Comparison of ENCODE assay signal across 14 cellular contexts in genomic region chr2:217905906-217906305, GRCh38.
DNase-seq lines count a peak whose midpoint lies in the region; ATAC-seq, FAIRE-seq and TF ChIP-seq lines count a peak whose summit lies in the region.
"Had no signal": no experiment of that assay in that cellular context is flagged by ENCODE, and none has a peak within 500 bp of the region (broad histone marks: within the 10 kb centered on the region; RNA-seq: fewer than 3 reads in every experiment).

No MANE protein-coding gene starts in this region.

- BruUV-seq in Calu3 (replicated peaks; lab: Mats Ljungman, UMichigan) = no TSS peak

- peaks cover 25% of the 10 kb centered on the region for H3K4me1 Mint-ChIP-seq in activated naive CD4-positive, alpha-beta T cell treated with anti-CD3 and anti-CD28 coated beads, Interleukin-2, amount 10 ng/mL, durations not matched to agents 7 days and 5 days
- H3K4me1 Mint-ChIP-seq in Calu3 (ENCODE audit: low read depth, unreplicated experiment) = no peaks in the 10 kb centered on the region

- H3K4me3 ChIP-seq in coronary artery = peak overlapping the region; percentile 64
- no peak overlapping the region for H3K4me3 ChIP-seq in pancreas
- no peak overlapping the region for H3K4me3 ChIP-seq in upper lobe of right lung
- H3K4me3 ChIP-seq: SJSA1 had no signal

- ATAC-seq in activated naive CD4-positive, alpha-beta T cell treated with anti-CD3 and anti-CD28 coated beads, Interleukin-2, amount 50 U/mL, for 72 hours = no peak
- no peak for ATAC-seq in pancreas
- no peak for ATAC-seq in upper lobe of right lung
- no peak for ATAC-seq in HG03175 (IDR thresholded peaks at IDR 0.05; ENCODE audit: unreplicated experiment)

- intact Hi-C loops in pancreas (cut with DNase I) (no loop called here), upper lobe of right lung (cut with DNase I) (no loop called here), Calu3 (cut with micrococcal nuclease; ENCODE audit: unreplicated experiment) (no loop called here)

- no peak overlapping the region for H3K4me3 Mint-ChIP-seq in activated naive CD4-positive, alpha-beta T cell treated with anti-CD3 and anti-CD28 coated beads, Interleukin-2, amount 10 ng/mL, durations not matched to agents 7 days and 5 days
- no peak overlapping the region for H3K4me3 Mint-ChIP-seq in Calu3 (ENCODE audit: low read depth, unreplicated experiment)

- H3K27me3 Mint-ChIP-seq in activated naive CD4-positive, alpha-beta T cell treated with anti-CD3 and anti-CD28 coated beads, Interleukin-2, amount 10 ng/mL, durations not matched to agents 7 days and 5 days = peaks cover 61% of the 10 kb centered on the region
- H3K27me3 Mint-ChIP-seq in Calu3 (ENCODE audit: unreplicated experiment) = peaks cover 88% of the 10 kb centered on the region

- no peaks in the 10 kb centered on the region for H3K27me3 ChIP-seq in pancreas
- H3K27me3 ChIP-seq in upper lobe of right lung = no peaks in the 10 kb centered on the region
- H3K27me3 ChIP-seq: SJSA1 had no signal

- no peak for TF ChIP-seq CTCF in coronary artery (IDR thresholded peaks at IDR 0.05)
- TF ChIP-seq CTCF in pancreas (IDR thresholded peaks at IDR 0.05) = no peak
- no peak for TF ChIP-seq CTCF in upper lobe of right lung (IDR thresholded peaks at IDR 0.05)
- TF ChIP-seq CTCF in Calu3 (IDR thresholded peaks at IDR 0.05; ENCODE audit: unreplicated experiment) = no peak

- peak overlapping the region; percentile 61 for H3K27ac Mint-ChIP-seq in activated naive CD4-positive, alpha-beta T cell treated with anti-CD3 and anti-CD28 coated beads, Interleukin-2, amount 10 ng/mL, durations not matched to agents 7 days and 5 days
- peak overlapping the region in 1 of 2 donors; percentile 60 for H3K27ac Mint-ChIP-seq in activated naive CD4-positive, alpha-beta T cell treated with anti-CD3 and anti-CD28 coated beads, Interleukin-2, amount 50 U/mL, for 72 hours
- no peak overlapping the region for H3K27ac Mint-ChIP-seq in Calu3 (ENCODE audit: unreplicated experiment)

- peaks cover 57 to 61% (median 59%) of the 10 kb centered on the region in 3 donors for H3K4me1 ChIP-seq in pancreas
- H3K4me1 ChIP-seq in upper lobe of right lung = peaks cover 93% of the 10 kb centered on the region

- H3K36me3 ChIP-seq in pancreas = peaks cover 0 to 7% (median 0%) of the 10 kb centered on the region in 3 donors
- H3K36me3 ChIP-seq in upper lobe of right lung = peaks cover 17% of the 10 kb centered on the region

- H3K27ac ChIP-seq in coronary artery (peak overlapping the region; percentile 93 to 99), pancreas (peak overlapping the region; percentile 17 to 90 (median 69)), upper lobe of right lung (peak overlapping the region; percentile 90)
- H3K27ac ChIP-seq: SJSA1, VCaP had no signal

- H3K9me3 ChIP-seq in pancreas = no peaks in the 10 kb centered on the region
- no peaks in the 10 kb centered on the region for H3K9me3 ChIP-seq in upper lobe of right lung
- H3K9me3 ChIP-seq: SJSA1 had no signal

- no peaks in the 10 kb centered on the region for H3K9me3 Mint-ChIP-seq in activated naive CD4-positive, alpha-beta T cell treated with anti-CD3 and anti-CD28 coated beads, Interleukin-2, amount 10 ng/mL, durations not matched to agents 7 days and 5 days
- H3K9me3 Mint-ChIP-seq in activated naive CD4-positive, alpha-beta T cell treated with anti-CD3 and anti-CD28 coated beads, Interleukin-2, amount 50 U/mL, for 72 hours = no peaks in the 10 kb centered on the region
- no peaks in the 10 kb centered on the region for H3K9me3 Mint-ChIP-seq in Calu3 (ENCODE audit: low read depth, unreplicated experiment)

- no peak for DNase-seq in activated naive CD4-positive, alpha-beta T cell treated with anti-CD3 and anti-CD28 coated beads, Interleukin-2, amount 10 ng/mL, durations not matched to agents 7 days and 5 days
- no peak for DNase-seq in activated naive CD4-positive, alpha-beta T cell treated with anti-CD3 and anti-CD28 coated beads, Interleukin-2, amount 50 U/mL, for 72 hours (ENCODE audit: low spot score in 2 of 2)
- no peak for DNase-seq in coronary artery (ENCODE audit: low spot score)
- DNase-seq in pancreas = peak in 2 of 6 donors; percentile 22 to 56
- no peak for DNase-seq in upper lobe of right lung
- no peak for DNase-seq in Calu3
- DNase-seq in activated gamma-delta T cell treated with Interleukin-2 at 50 U/mL for 16 hours = no peak
- DNase-seq: GOT3, NCI-H1092, NCI-H774, trophoblast cell had no signal

- FAIRE-seq in pancreas (lab: Jason Lieb, UNC) = no peak

- 81 to 89% methylated on average over 9 of the region's 9 CpGs for WGBS in pancreas, 2 donors

- CTCF ChIA-PET in activated naive CD4-positive, alpha-beta T cell treated with anti-CD3 and anti-CD28 coated beads, Interleukin-2, amount 10 ng/mL, durations not matched to agents 7 days and 5 days (lab: Charles Lee) = no interaction called here
- CTCF ChIA-PET in Calu3 (lab: Charles Lee) = no interaction called here

- H3K36me3 Mint-ChIP-seq in activated naive CD4-positive, alpha-beta T cell treated with anti-CD3 and anti-CD28 coated beads, Interleukin-2, amount 10 ng/mL, durations not matched to agents 7 days and 5 days = no peaks in the 10 kb centered on the region
- H3K36me3 Mint-ChIP-seq in activated naive CD4-positive, alpha-beta T cell treated with anti-CD3 and anti-CD28 coated beads, Interleukin-2, amount 50 U/mL, for 72 hours = no peaks in the 10 kb centered on the region
- H3K36me3 Mint-ChIP-seq in Calu3 (ENCODE audit: insufficient read depth, unreplicated experiment) = no peaks in the 10 kb centered on the region
